ENCODE assay signal across 1 cellular context in genomic region chr12:56601503-56601902, GRCh38.
TF ChIP-seq lines count a peak whose summit lies in the region.

No MANE protein-coding gene starts in this region.

TF ChIP-seq in GM12878, 131 proteins besides CTCF, POLR2A, EP300 and RAD21:
- no peak for TF ChIP-seq HDGF (IDR thresholded peaks at IDR 0.05)
- peak; percentile 34; the same call in 1 of the 2 replicates for TF ChIP-seq SMC3 (IDR thresholded peaks at IDR 0.05; ENCODE audit: borderline replicate concordance, low read length)
TF ChIP-seq in GM12878: peak in this region for 1.
